Comparison of ENCODE assay signal across 10 cellular contexts in the genomic region with DNA sequence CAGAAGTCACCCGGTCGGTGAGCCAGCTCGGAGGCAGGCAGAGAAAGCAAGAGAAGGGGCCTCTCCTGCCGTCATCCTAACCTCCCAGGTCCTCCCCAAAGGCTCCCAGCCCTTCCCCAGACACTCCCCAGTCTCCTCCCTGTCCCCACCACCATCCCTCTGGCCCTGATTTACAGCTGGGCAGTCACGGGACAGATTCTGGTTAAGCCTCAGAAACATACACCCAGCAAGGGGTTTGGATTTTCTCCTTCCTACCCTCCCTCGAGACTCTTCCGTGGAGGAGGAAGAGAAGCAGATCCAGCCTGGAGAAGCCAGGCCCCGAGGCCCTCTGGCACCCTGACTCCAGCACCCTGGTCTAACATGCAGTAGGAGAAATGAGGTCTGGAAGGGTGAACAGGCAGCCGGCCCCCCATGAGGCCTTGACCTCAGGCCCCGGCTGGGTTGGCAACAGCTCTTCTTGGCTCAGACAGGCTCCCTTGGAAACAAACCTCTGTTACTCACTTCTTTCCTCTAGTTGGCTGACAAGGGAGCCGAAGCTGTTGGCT.
DNase-seq lines count a peak whose midpoint lies in the region; ATAC-seq and TF ChIP-seq lines count a peak whose summit lies in the region.
"Had no signal": no experiment of that assay in that cellular context is flagged by ENCODE, and none has a peak within 500 bp of the region (broad histone marks: within the 10 kb centered on the region; RNA-seq: fewer than 3 reads in every experiment).

No MANE protein-coding gene starts in this region.

- H2AFZ ChIP-seq in PC-3 (ENCODE audit: low read length) = no peak overlapping the region

- BruUV-seq in PC-3 (replicated peaks; lab: Mats Ljungman, UMichigan) = no TSS peak

- POLR2A ChIA-PET in PC-3 (lab: Charles Lee; ENCODE audit: unreplicated experiment) = interaction anchor here (0.5 kb wide), 1 partner anchor 569 kb away, joined by 3 read pairs; no protein-coding TSS in a partner anchor

- no peak overlapping the region for H3K9ac ChIP-seq in PC-3 (ENCODE audit: low read length)

- peak; percentile 75 for ATAC-seq in right cardiac atrium
- ATAC-seq in psoas muscle = peak; percentile 36 to 78 (median 58)
- no peak for ATAC-seq in PC-3
- ATAC-seq: T-cell had no signal

- no peaks in the 10 kb centered on the region for H3K79me2 ChIP-seq in PC-3 (ENCODE audit: low read length)

- no peaks in the 10 kb centered on the region for H3F3A ChIP-seq in PC-3 (ENCODE audit: low read length, unreplicated experiment)

- H3K9me3 ChIP-seq in ascending aorta = no peaks in the 10 kb centered on the region
- no peaks in the 10 kb centered on the region for H3K9me3 ChIP-seq in right cardiac atrium (ENCODE audit: control insufficient read depth, low read length)
- H3K9me3 ChIP-seq in psoas muscle = no peaks in the 10 kb centered on the region
- no peaks in the 10 kb centered on the region for H3K9me3 ChIP-seq in PC-3 (ENCODE audit: low read length)

- TF ChIP-seq CTCF in ascending aorta (IDR thresholded peaks at IDR 0.05) (no peak), psoas muscle (IDR thresholded peaks at IDR 0.05) (no peak), PC-3 (conservative IDR thresholded peaks at IDR 0.05; ENCODE audit: low read depth, low read length) (no peak)

- H3K27ac ChIP-seq in ascending aorta (peak overlapping the region; percentile 73 to 84), right cardiac atrium (ENCODE audit: low read length) (peak overlapping the region; percentile 5), psoas muscle (peak overlapping the region; percentile 85), PC-3 (ENCODE audit: low read length) (no peak overlapping the region)

- CTCF ChIA-PET in PC-3 (lab: Charles Lee) = no interaction called here

- H3K9me2 ChIP-seq in PC-3 (replicated peaks; ENCODE audit: low read length) = no peaks in the 10 kb centered on the region

- peak; percentile 68 for DNase-seq in Daoy (ENCODE audit: low read depth)
- peak in 1 of 2 donors; percentile 82 for DNase-seq in ascending aorta (ENCODE audit: low spot score in 2 of 2)
- DNase-seq in right cardiac atrium = peak; percentile 84 to 92 (median 89)
- DNase-seq in psoas muscle = peak; percentile 71 to 82
- no peak for DNase-seq in NK-92 (lab: John Stamatoyannopoulos, UW; ENCODE audit: unreplicated experiment)
- no peak for DNase-seq in cerebellum (ENCODE audit: low spot score)
- DNase-seq in PC-3 = no peak
- no peak for DNase-seq in GM19238 (ENCODE audit: insufficient read length, low spot score)
- DNase-seq: DMS153 had no signal

- 24% methylated on average over 11 of the region's 11 CpGs for WGBS in right cardiac atrium
- 6 to 8% (median 8%) methylated on average over 9 to 11 of the region's 11 CpGs for WGBS in psoas muscle, 3 donors

- no peaks in the 10 kb centered on the region for H3K27me3 ChIP-seq in ascending aorta
- no peaks in the 10 kb centered on the region for H3K27me3 ChIP-seq in right cardiac atrium (ENCODE audit: control insufficient read depth, insufficient read depth)
- H3K27me3 ChIP-seq in psoas muscle (ENCODE audit: insufficient read depth in 3 of 3, low read length in 2 of 3) = no peaks in the 10 kb centered on the region
- H3K27me3 ChIP-seq in PC-3 (ENCODE audit: low read length) = no peaks in the 10 kb centered on the region

- intact Hi-C loops in ascending aorta (cut with DNase I) (loop anchor here (5.0 to 10.0 kb wide), 4 partner anchors 205 to 683 kb away; a partner anchor contains a TSS), right cardiac atrium (cut with DNase I) (loop anchor here in 1 of 4 donors (5.0 kb wide), 1 partner anchor 35 kb away; no protein-coding TSS in a partner anchor), psoas muscle (cut with DNase I) (loop anchor here in 1 of 2 donors (10.0 kb wide), 1 partner anchor 273 kb away; no protein-coding TSS in a partner anchor), PC-3 (cut with micrococcal nuclease) (loop anchor here (5.0 kb wide), 1 partner anchor 35 kb away; no protein-coding TSS in a partner anchor)

- H4K20me1 ChIP-seq in PC-3 (ENCODE audit: low read length) = no peaks in the 10 kb centered on the region

- H3K4me2 ChIP-seq in PC-3 (ENCODE audit: low read length) = no peak overlapping the region

- H3K4me3 ChIP-seq in ascending aorta (peak overlapping the region in 1 of 2 donors; percentile 6), right cardiac atrium (ENCODE audit: low read length) (no peak overlapping the region), psoas muscle (peak overlapping the region; percentile 17), PC-3 (ENCODE audit: low read length) (no peak overlapping the region)

- H3K4me1 ChIP-seq in ascending aorta (peaks cover 13 to 38% of the 10 kb centered on the region in 2 donors), right cardiac atrium (ENCODE audit: control insufficient read depth, insufficient read depth, low read length) (peaks cover 15% of the 10 kb centered on the region), psoas muscle (peaks cover 35% of the 10 kb centered on the region), PC-3 (ENCODE audit: insufficient read depth, low read length) (no peaks in the 10 kb centered on the region)

- H3K36me3 ChIP-seq in ascending aorta (no peaks in the 10 kb centered on the region), psoas muscle (ENCODE audit: insufficient read depth in 1 of 2, low read depth in 1 of 2) (no peaks in the 10 kb centered on the region), PC-3 (ENCODE audit: low read depth, low read length) (no peaks in the 10 kb centered on the region)

Comparison
In these comparisons a context has a peak if more than half of its experiments do, and no peak if none do; other contexts are left out.
1. DNase-seq: peak in Daoy (single experiment), right cardiac atrium (3 of 3) and psoas muscle (2 of 2); none in NK-92 (single experiment), cerebellum (single experiment), PC-3 (single experiment) and GM19238 (single experiment).